In genomic region chr2:98751748-98752147, GRCh38 we compare ENCODE assay signal across 18 cellular contexts. TPM values are rescaled to one million over a fixed set of nuclear protein-coding genes. Genes with fewer than 3 reads are reported as not detected.
DNase-seq lines count a peak whose midpoint lies in the region; ATAC-seq and TF ChIP-seq lines count a peak whose summit lies in the region.
"Had no signal": no experiment of that assay in that cellular context is flagged by ENCODE, and none has a peak within 500 bp of the region (broad histone marks: within the 10 kb centered on the region; RNA-seq: fewer than 3 reads in every experiment).

No MANE protein-coding gene starts in this region.

- no peaks in the 10 kb centered on the region for H3K36me3 Mint-ChIP-seq in CD4-positive, CD25-positive, alpha-beta regulatory T cell
- no peaks in the 10 kb centered on the region for H3K36me3 Mint-ChIP-seq in dendritic cell treated with granulocyte-macrophage colony-stimulating factor and Interleukin-4, amounts not matched to agents 40 ng/mL and 50 ng/mL, for 4 days (ENCODE audit: low read depth)
- H3K36me3 Mint-ChIP-seq: CD8-positive, alpha-beta T cell had no signal

- peaks cover 0 to 3% (median 0%) of the 10 kb centered on the region in 7 donors for H3K9me3 Mint-ChIP-seq in CD4-positive, CD25-positive, alpha-beta regulatory T cell
- no peaks in the 10 kb centered on the region for H3K9me3 Mint-ChIP-seq in dendritic cell treated with granulocyte-macrophage colony-stimulating factor and Interleukin-4, amounts not matched to agents 40 ng/mL and 50 ng/mL, for 4 days
- H3K9me3 Mint-ChIP-seq: CD8-positive, alpha-beta T cell; GM23338 had no signal

- intact Hi-C loops in dendritic cell treated with granulocyte-macrophage colony-stimulating factor and Interleukin-4, amounts not matched to agents 40 ng/mL and 50 ng/mL, for 4 days (cut with micrococcal nuclease) = no loop called here
- intact Hi-C loops in mucosa of descending colon (cut with DNase I, micrococcal nuclease) = no loop called here

- no peak overlapping the region for H3K4me3 Mint-ChIP-seq in CD4-positive, CD25-positive, alpha-beta regulatory T cell
- no peak overlapping the region for H3K4me3 Mint-ChIP-seq in dendritic cell treated with granulocyte-macrophage colony-stimulating factor and Interleukin-4, amounts not matched to agents 40 ng/mL and 50 ng/mL, for 4 days
- H3K4me3 Mint-ChIP-seq: CD8-positive, alpha-beta T cell; GM23338; H9 had no signal

- no peak for ATAC-seq in CD4-positive, CD25-positive, alpha-beta regulatory T cell (ENCODE audit: low read depth in 2 of 2)
- ATAC-seq in mucosa of descending colon = peak; percentile 75
- ATAC-seq: A549; CD8-positive, alpha-beta T cell; GM23338; HCT116 had no signal

- H3K27ac ChIP-seq in CD4-positive, CD25-positive, alpha-beta regulatory T cell (ENCODE audit: insufficient read depth, low read length, poor library complexity, severe bottlenecking) = no peak overlapping the region
- H3K27ac ChIP-seq: A549 had no signal

- H3K27me3 ChIP-seq in CD4-positive, CD25-positive, alpha-beta regulatory T cell (ENCODE audit: control insufficient read depth, insufficient read depth, low read length) = no peaks in the 10 kb centered on the region

- H3K4me1 ChIP-seq in CD4-positive, CD25-positive, alpha-beta regulatory T cell (ENCODE audit: control insufficient read depth, insufficient read depth, low read length, poor library complexity, severe bottlenecking) = peaks cover 8% of the 10 kb centered on the region
- H3K4me1 ChIP-seq in mucosa of descending colon (ENCODE audit: low read depth) = no peaks in the 10 kb centered on the region
- H3K4me1 ChIP-seq: A549 had no signal

- no peaks in the 10 kb centered on the region for H3K9me3 ChIP-seq in CD4-positive, CD25-positive, alpha-beta regulatory T cell (ENCODE audit: control insufficient read depth in 2 of 2, low read length in 2 of 2)
- H3K9me3 ChIP-seq in mucosa of descending colon = no peaks in the 10 kb centered on the region
- H3K9me3 ChIP-seq: A549, Caco-2 had no signal

- peak overlapping the region in 2 of 3 donors; percentile 31 to 39 for H3K27ac Mint-ChIP-seq in CD4-positive, CD25-positive, alpha-beta regulatory T cell
- peak overlapping the region; percentile 98 for H3K27ac Mint-ChIP-seq in dendritic cell treated with granulocyte-macrophage colony-stimulating factor and Interleukin-4, amounts not matched to agents 40 ng/mL and 50 ng/mL, for 4 days
- H3K27ac Mint-ChIP-seq: CD8-positive, alpha-beta T cell; GM23338; H9 had no signal

- no peak for DNase-seq in CD4-positive, CD25-positive, alpha-beta regulatory T cell
- no peak for DNase-seq in mucosa of descending colon
- DNase-seq in AG08396 (ENCODE audit: low spot score) = no peak
- no peak for DNase-seq in stimulated activated CD4-positive, alpha-beta T cell treated with anti-CD3 and anti-CD28 coated beads, Interleukin-2, amount 100 ng/mL, for 24 hours
- no peak for DNase-seq in T-helper 2 cell
- DNase-seq: 8988T; ACHN; C1 segment of cervical spinal cord; Caco-2; CD8-positive, alpha-beta T cell; DMS153; DND-41; H9 had no signal

- H3K27me3 Mint-ChIP-seq in CD4-positive, CD25-positive, alpha-beta regulatory T cell = peaks cover 25% of the 10 kb centered on the region
- H3K27me3 Mint-ChIP-seq in dendritic cell treated with granulocyte-macrophage colony-stimulating factor and Interleukin-4, amounts not matched to agents 40 ng/mL and 50 ng/mL, for 4 days = no peaks in the 10 kb centered on the region

- H3K4me1 Mint-ChIP-seq in CD4-positive, CD25-positive, alpha-beta regulatory T cell = peaks cover 4 to 28% (median 11%) of the 10 kb centered on the region in 4 donors
- peaks cover 76% of the 10 kb centered on the region for H3K4me1 Mint-ChIP-seq in dendritic cell treated with granulocyte-macrophage colony-stimulating factor and Interleukin-4, amounts not matched to agents 40 ng/mL and 50 ng/mL, for 4 days (ENCODE audit: low read depth)

- no peak overlapping the region for H3K4me3 ChIP-seq in CD4-positive, CD25-positive, alpha-beta regulatory T cell (ENCODE audit: low read depth, low read length)
- H3K4me3 ChIP-seq in mucosa of descending colon = no peak overlapping the region
- H3K4me3 ChIP-seq: A549, GM23338 had no signal

- H3K36me3 ChIP-seq in CD4-positive, CD25-positive, alpha-beta regulatory T cell (ENCODE audit: control insufficient read depth, insufficient read depth, low read length) = no peaks in the 10 kb centered on the region
- H3K36me3 ChIP-seq in mucosa of descending colon (ENCODE audit: low read depth) = no peaks in the 10 kb centered on the region

- TF ChIP-seq CTCF in mucosa of descending colon (IDR thresholded peaks at IDR 0.05) = no peak

RNA-seq across cellular contexts. Expression of gene MGAT4A, which starts 20.8 kb away (rescaled TPM):
- 105 TPM for total RNA-seq in CD4-positive, CD25-positive, alpha-beta regulatory T cell
- polyA plus RNA-seq in CD4-positive, CD25-positive, alpha-beta regulatory T cell = 100 to 1,000 TPM; 101 to 143 (median 129) TPM
- 100 to 1,000 TPM in 2 of 3 donors, 10 to 100 TPM in 1; 73.8 to 158 (median 138) TPM for total RNA-seq in mucosa of descending colon
- polyA plus RNA-seq: BJ had no signal
